15 cellular contexts compared by ENCODE assay signal in the genomic region with DNA sequence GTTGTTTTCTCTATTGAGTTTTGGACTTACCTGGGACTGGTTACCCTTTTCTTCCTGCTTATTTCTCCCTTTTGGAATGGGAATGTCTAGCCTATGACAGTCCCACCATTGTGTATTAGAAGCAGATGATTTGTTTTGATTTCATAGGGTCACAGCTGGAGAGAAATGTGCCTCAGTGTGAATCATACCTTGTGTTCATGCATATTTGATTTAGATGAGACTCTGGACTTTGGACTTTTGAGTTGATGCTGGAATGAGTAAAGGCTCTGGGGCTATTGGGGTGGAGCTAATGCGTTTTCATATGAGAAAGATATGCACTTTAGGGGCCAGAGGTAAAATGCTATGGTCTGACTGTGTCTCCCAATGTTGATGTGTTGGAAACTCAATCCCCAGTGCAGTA. TPM values are rescaled to one million over a fixed set of nuclear protein-coding genes. Genes with fewer than 3 reads are reported as not detected.
DNase-seq lines count a peak whose midpoint lies in the region; ATAC-seq, FAIRE-seq and TF ChIP-seq lines count a peak whose summit lies in the region.
"Had no signal": no experiment of that assay in that cellular context is flagged by ENCODE, and none has a peak within 500 bp of the region (broad histone marks: within the 10 kb centered on the region; RNA-seq: fewer than 3 reads in every experiment).

No MANE protein-coding gene starts in this region.

- intact Hi-C loops in HepG2 (cut with micrococcal nuclease; ENCODE audit: unreplicated experiment): no loop called here

- H3K4me1 ChIP-seq in HepG2 (ENCODE audit: insufficient read depth, low read length): no peaks in the 10 kb centered on the region

- H3K36me3 Mint-ChIP-seq in activated T-cell treated with anti-CD3 and anti-CD28 coated beads, Interleukin-2, amount 50 U/mL, for 24 hours (ENCODE audit: low read depth): no peaks in the 10 kb centered on the region
- H3K36me3 Mint-ChIP-seq: T-cell had no signal

- no peaks in the 10 kb centered on the region for H4K20me1 ChIP-seq in HepG2 (ENCODE audit: insufficient read depth, low read length)

- BruUV-seq in HepG2 (replicated peaks; lab: Mats Ljungman, UMichigan): no TSS peak

- H3K27ac Mint-ChIP-seq in activated T-cell treated with anti-CD3 and anti-CD28 coated beads, Interleukin-2, amount 50 U/mL, for 24 hours: no peak overlapping the region
- H3K27ac Mint-ChIP-seq: T-cell had no signal

- no peak overlapping the region for H2AFZ ChIP-seq in HepG2 (ENCODE audit: low read length)

- ATAC-seq in HepG2: no peak
- ATAC-seq: T-cell had no signal

- H3K4me3 Mint-ChIP-seq in activated T-cell treated with anti-CD3 and anti-CD28 coated beads, Interleukin-2, amount 50 U/mL, for 24 hours: no peak overlapping the region
- H3K4me3 Mint-ChIP-seq: T-cell had no signal

- H3K4me2 ChIP-seq in HepG2 (ENCODE audit: low read depth, low read length): no peak overlapping the region

- H3K9ac ChIP-seq in HepG2 (ENCODE audit: insufficient read depth, low read depth, low read length): no peak overlapping the region

- CTCF ChIA-PET in HepG2 (lab: Yijun Ruan, JAX; ENCODE audit: low intra/inter-chr PET ratio, low total read pairs): no interaction called here

- H3K27ac ChIP-seq in brain microvascular endothelial cell: no peak overlapping the region
- no peak overlapping the region for H3K27ac ChIP-seq in HepG2 (ENCODE audit: extremely low read length, insufficient read depth, low read length)

- H3K4me3 ChIP-seq in MG63 (no peak overlapping the region), brain microvascular endothelial cell (ENCODE audit: low read depth, low read length) (no peak overlapping the region), HepG2 (replicated peaks in 1 of 3; ENCODE audit: insufficient read depth in 1 of 3, low read depth in 2 of 3, low read length in 3 of 3) (no peak overlapping the region)

- H3K27me3 Mint-ChIP-seq in activated T-cell treated with anti-CD3 and anti-CD28 coated beads, Interleukin-2, amount 50 U/mL, for 24 hours: peaks cover 17% of the 10 kb centered on the region
- H3K27me3 Mint-ChIP-seq: T-cell had no signal

- DNase-seq in DMS53 (lab: John Stamatoyannopoulos, UW) (peak; percentile 78), MG63 (peak; percentile 32), brain microvascular endothelial cell (peak; percentile 7), HepG2 (ENCODE audit: low spot score) (peak; percentile 0), UCSD-AML1 (lab: John Stamatoyannopoulos, UW; ENCODE audit: unreplicated experiment) (no peak), NCI-H1930 (lab: John Stamatoyannopoulos, UW) (no peak)
- no peak for DNase-seq in activated CD4-positive, alpha-beta T cell treated with anti-CD3 and anti-CD28 coated beads, Interleukin-2, amount 50 U/mL, for 4 hours
- no peak for DNase-seq in activated T-cell treated with anti-CD3 and anti-CD28 coated beads, Interleukin-2, amount 50 U/mL, for 24 hours
- DNase-seq: C1 segment of cervical spinal cord, COR-L47, KG1, NCI-H2029, NCI-H524 treated with DMSO at 0.1 percent for 48 hours, T-cell had no signal

- H3K9me3 ChIP-seq in MG63 (no peaks in the 10 kb centered on the region), HepG2 (ENCODE audit: low read length) (no peaks in the 10 kb centered on the region)

- peaks cover 12% of the 10 kb centered on the region for H3K4me1 Mint-ChIP-seq in activated T-cell treated with anti-CD3 and anti-CD28 coated beads, Interleukin-2, amount 50 U/mL, for 24 hours (ENCODE audit: low read depth)

- no peak for FAIRE-seq in HepG2 (lab: Jason Lieb, UNC)

- no peaks in the 10 kb centered on the region for H3K27me3 ChIP-seq in MG63
- H3K27me3 ChIP-seq in brain microvascular endothelial cell (replicated peaks): no peaks in the 10 kb centered on the region
- no peaks in the 10 kb centered on the region for H3K27me3 ChIP-seq in HepG2 (ENCODE audit: control insufficient read depth in 1 of 2, insufficient read depth in 2 of 2, low read length in 2 of 2)

- 0% methylated on average over 1 of the region's 1 CpG for WGBS in HepG2 (ENCODE audit: low lambda C conversion rate)

- in situ Hi-C loops in brain microvascular endothelial cell (cut with HindIII; ENCODE audit: low pct_ligation_motif_present, low sequenced_read_pairs) (no loop called here), HepG2 (cut with HindIII; ENCODE audit: extremely low pct_ligation_motif_present, low pct_unique_long_range_greater_than_20kb) (no loop called here)

- no peaks in the 10 kb centered on the region for H3K79me2 ChIP-seq in HepG2 (ENCODE audit: insufficient read depth, low read length)

- no peak for TF ChIP-seq POLR2A in HepG2 (IDR thresholded peaks at IDR 0.05; ENCODE audit: insufficient read depth in 1 of 2, low read depth in 2 of 2, low read length in 2 of 2)

- peaks cover 2% of the 10 kb centered on the region for H3K9me3 Mint-ChIP-seq in activated T-cell treated with anti-CD3 and anti-CD28 coated beads, Interleukin-2, amount 50 U/mL, for 24 hours
- H3K9me3 Mint-ChIP-seq: T-cell had no signal

- TF ChIP-seq CTCF in brain microvascular endothelial cell (IDR thresholded peaks at IDR 0.05; ENCODE audit: low read depth, low read length, missing control alignments) (no peak), HepG2 (CRISPR knock-in tag; IDR thresholded peaks at IDR 0.05) (no peak)

- no peak for TF ChIP-seq RAD21 in HepG2 (CRISPR knock-in tag; IDR thresholded peaks at IDR 0.05)

- POLR2A ChIA-PET in HepG2 (lab: Yijun Ruan, JAX): no interaction called here

- TF ChIP-seq EP300 in HepG2 (IDR thresholded peaks at IDR 0.05; ENCODE audit: low read depth in 2 of 2, low read length in 2 of 2): no peak
- no peak for TF ChIP-seq EP300 in HepG2 (CRISPR knock-in tag; IDR thresholded peaks at IDR 0.05; ENCODE audit: borderline replicate concordance)

- H3K36me3 ChIP-seq in MG63 (no peaks in the 10 kb centered on the region), brain microvascular endothelial cell (replicated peaks) (no peaks in the 10 kb centered on the region), HepG2 (replicated peaks in 1 of 2; ENCODE audit: control insufficient read depth in 1 of 2, insufficient read depth in 2 of 2, low read length in 2 of 2) (no peaks in the 10 kb centered on the region)

TF ChIP-seq in HepG2, 621 proteins besides CTCF, POLR2A, EP300 and RAD21 (continues in another document):
- TF ChIP-seq ZNF331 (CRISPR knock-in tag; IDR thresholded peaks at IDR 0.05) (no peak), HNRNPUL1 (IDR thresholded peaks at IDR 0.05; ENCODE audit: low read depth, low read length) (no peak), ZEB1 (IDR thresholded peaks at IDR 0.05; ENCODE audit: insufficient replicate concordance, low read depth) (no peak), SAP130 (CRISPR knock-in tag; IDR thresholded peaks at IDR 0.05; ENCODE audit: low read depth) (no peak), CC2D1A (CRISPR knock-in tag; IDR thresholded peaks at IDR 0.05) (no peak)

RNA-seq across cellular contexts. Expression of gene TEX13C, which starts 30.5 kb away (rescaled TPM):
- total RNA-seq in MG63 (2014; rRNA removed; shearing (Covaris generic); ENCODE audit: low replicate concordance): not detected in 2 replicates
- total RNA-seq in HepG2 (2016; rRNA removed; fragmentation: Illumina TruSeq; extraction: Trizol): not detected in 2 replicates
- total RNA-seq in HepG2 (2016; cell fraction: cytosol; rRNA removed; fragmentation: Illumina TruSeq; extraction: Trizol; ENCODE audit: low read depth): not detected in 2 replicates
- total RNA-seq in HepG2 (2016; cell fraction: insoluble cytoplasmic fraction; rRNA removed; fragmentation: Illumina TruSeq; extraction: Trizol): not detected in 2 replicates
- total RNA-seq in HepG2 (2016; cell fraction: membrane; rRNA removed; fragmentation: Illumina TruSeq; extraction: Trizol): not detected in 2 replicates
- not detected in 2 replicates for total RNA-seq in HepG2 (2016; cell fraction: nucleus; rRNA removed; fragmentation: Illumina TruSeq; extraction: Trizol)
- not detected in 2 replicates for polyA plus RNA-seq in HepG2 (2011; rRNA removed)
- not detected in 2 replicates for polyA plus RNA-seq in HepG2 (2011; cell fraction: cytosol; rRNA removed)
- polyA plus RNA-seq in HepG2 (2011; cell fraction: nucleus; rRNA removed): not detected in 2 replicates
- polyA plus RNA-seq in HepG2 (2012): not detected in 2 replicates
- polyA plus RNA-seq in HepG2 (2016; cell fraction: cytosol; fragmentation: Illumina TruSeq; extraction: Trizol; ENCODE audit: low read depth): not detected in 2 replicates
- not detected in 2 replicates for polyA plus RNA-seq in HepG2 (2016; cell fraction: insoluble cytoplasmic fraction; fragmentation: Illumina TruSeq; extraction: Trizol; ENCODE audit: low read depth)
- not detected in 2 replicates for polyA plus RNA-seq in HepG2 (2016; cell fraction: membrane; fragmentation: Illumina TruSeq; extraction: Trizol; ENCODE audit: low read depth)
- not detected in 2 replicates for polyA plus RNA-seq in HepG2 (2016; cell fraction: nucleus; fragmentation: Illumina TruSeq; extraction: Trizol; ENCODE audit: insufficient read depth, low read depth)
- not detected in 2 replicates for polyA minus RNA-seq in HepG2 (2011; rRNA and poly(A)+ RNA removed; ENCODE audit: low replicate concordance)
- not detected in 2 replicates for polyA minus RNA-seq in HepG2 (2011; cell fraction: cytosol; rRNA and poly(A)+ RNA removed)
- not detected in 2 replicates for polyA minus RNA-seq in HepG2 (2011; cell fraction: nucleus; rRNA and poly(A)+ RNA removed)
- total RNA-seq: OCI-LY7, T-cell had no signal

Comparison
In these comparisons a context has a peak if more than half of its experiments do, and no peak if none do; other contexts are left out.
1. DNase-seq: peak in DMS53 (single experiment), MG63 (single experiment), brain microvascular endothelial cell (single experiment) and HepG2 (single experiment); none in activated CD4-positive, alpha-beta T cell treated with anti-CD3 and anti-CD28 coated beads, Interleukin-2, amount 50 U/mL, for 4 hours (0 of 2), UCSD-AML1 (single experiment), activated T-cell treated with anti-CD3 and anti-CD28 coated beads, Interleukin-2, amount 50 U/mL, for 24 hours (single experiment) and NCI-H1930 (0 of 2).